Comparison of ENCODE assay signal across 11 cellular contexts in genomic region chr19:7941895-7942596, GRCh38. TPM values are rescaled to one million over a fixed set of nuclear protein-coding genes. Genes with fewer than 3 reads are reported as not detected.
DNase-seq lines count a peak whose midpoint lies in the region; ATAC-seq and TF ChIP-seq lines count a peak whose summit lies in the region.
"Had no signal": no experiment of that assay in that cellular context is flagged by ENCODE, and none has a peak within 500 bp of the region (broad histone marks: within the 10 kb centered on the region; RNA-seq: fewer than 3 reads in every experiment).

No MANE protein-coding gene starts in this region.

- H3K9me3 Mint-ChIP-seq in T-helper 1 cell treated with Interleukin-12 subunit alpha and Interleukin-12 subunit beta and Interleukin-4 antibody, amounts not matched to agents 30 μg/mL and 1 μg/mL, for 36 hours, result no peaks in the 10 kb centered on the region

- H3K4me3 Mint-ChIP-seq in T-helper 1 cell treated with Interleukin-12 subunit alpha and Interleukin-12 subunit beta and Interleukin-4 antibody, amounts not matched to agents 30 μg/mL and 1 μg/mL, for 36 hours, result peak overlapping the region; percentile 91

- H2AFZ ChIP-seq in OCI-LY7 (ENCODE audit: low read length), result no peak overlapping the region

- H3K36me3 Mint-ChIP-seq in T-helper 1 cell treated with Interleukin-12 subunit alpha and Interleukin-12 subunit beta and Interleukin-4 antibody, amounts not matched to agents 30 μg/mL and 1 μg/mL, for 36 hours (ENCODE audit: low read depth), result peaks cover 9% of the 10 kb centered on the region

- H3K27ac Mint-ChIP-seq in T-helper 1 cell treated with Interleukin-12 subunit alpha and Interleukin-12 subunit beta and Interleukin-4 antibody, amounts not matched to agents 30 μg/mL and 1 μg/mL, for 36 hours, result peak overlapping the region; percentile 2

- H3K27ac ChIP-seq in OCI-LY7 (ENCODE audit: low read depth, low read length, poor library complexity, severe bottlenecking) (no peak overlapping the region), gastrocnemius medialis (peak overlapping the region; percentile 94 to 100 (median 98))

- H3K36me3 ChIP-seq in OCI-LY7 (ENCODE audit: insufficient read depth, low read length), result peaks cover 44% of the 10 kb centered on the region
- H3K36me3 ChIP-seq in gastrocnemius medialis, result peaks cover 0 to 39% of the 10 kb centered on the region in 2 donors

- H3K27me3 ChIP-seq in gastrocnemius medialis, result no peaks in the 10 kb centered on the region

- POLR2A ChIA-PET in OCI-LY7 (lab: Charles Lee), result interaction anchor here (2.8 kb wide), 1 partner anchor 21 kb away, joined by 12 read pairs; the partner anchor contains the start of gene SNAPC2

- peaks cover 18% of the 10 kb centered on the region for H3K4me1 ChIP-seq in OCI-LY7 (ENCODE audit: insufficient read depth, low read length, poor library complexity, severe bottlenecking)
- peaks cover 10 to 19% of the 10 kb centered on the region in 2 donors for H3K4me1 ChIP-seq in gastrocnemius medialis

- no peak for TF ChIP-seq CTCF in OCI-LY7 (conservative IDR thresholded peaks at IDR 0.05; ENCODE audit: low read length)
- TF ChIP-seq CTCF in epithelial cell of proximal tubule (conservative IDR thresholded peaks at IDR 0.05; ENCODE audit: low read depth, low read length), result no peak
- no peak for TF ChIP-seq CTCF in gastrocnemius medialis (IDR thresholded peaks at IDR 0.05 in 4 of 5, conservative IDR thresholded peaks at IDR 0.05 in 1 of 5)

- BruUV-seq in OCI-LY7 (replicated peaks; lab: Mats Ljungman, UMichigan), result TSS peak; percentile 51

- ATAC-seq in gastrocnemius medialis, result no peak

- H4K20me1 ChIP-seq in OCI-LY7 (ENCODE audit: insufficient read depth, low read length), result 0 out of 2 replicates have a peak, but pooled peaks cover 5% of the 10 kb centered on the region

- in situ Hi-C loops in gastrocnemius medialis (cut with MboI; ENCODE audit: low sequenced_read_pairs in 4 of 4), result loop anchor here (5.0 to 10.0 kb wide), 2 partner anchors 60 to 313 kb away; no protein-coding TSS in a partner anchor

- H3K4me3 ChIP-seq in OCI-LY7 (ENCODE audit: low read depth, low read length, poor library complexity, severe bottlenecking) (peak overlapping the region; percentile 94), epithelial cell of proximal tubule (ENCODE audit: low read depth, low read length) (peak overlapping the region; percentile 93), gastrocnemius medialis (peak overlapping the region in 3 of 4 donors; percentile 76 to 97 (median 88))

- H3K4me2 ChIP-seq in OCI-LY7 (ENCODE audit: low read length), result peak overlapping the region; percentile 77

- intact Hi-C loops in OCI-LY7 (cut with micrococcal nuclease; ENCODE audit: unreplicated experiment), result loop anchor here (2.0 to 5.0 kb wide), 5 partner anchors 21 to 325 kb away; partner anchors contain the start of genes ELAVL1 and SNAPC2
- intact Hi-C loops in gastrocnemius medialis (cut with DNase I; ENCODE audit: low total_unique reads), result loop anchor here (10.0 kb wide), 1 partner anchor 893 kb away; the partner anchor contains the start of genes MBD3L1 and ZNF558

- H3K9me2 ChIP-seq in OCI-LY7 (ENCODE audit: insufficient read depth, low read length), result no peaks in the 10 kb centered on the region

- CTCF ChIA-PET in OCI-LY7 (lab: Charles Lee; ENCODE audit: unreplicated experiment), result no interaction called here

- DNase-seq in T-helper 1 cell (no peak), OCI-LY7 (ENCODE audit: low spot score) (no peak), epithelial cell of proximal tubule (ENCODE audit: low read depth) (no peak), gastrocnemius medialis (no peak), epidermal melanocyte (ENCODE audit: insufficient read length, low spot score) (no peak), NCI-H226 (no peak), NCI-H2171 treated with DMSO at 0.1 percent for 48 hours (lab: John Stamatoyannopoulos, UW) (no peak)
- DNase-seq: activated CD4-positive, alpha-beta T cell treated with anti-CD3 and anti-CD28 coated beads for 1 hour; effector memory CD4-positive, alpha-beta T cell; occipital lobe had no signal

- H3K27me3 Mint-ChIP-seq in T-helper 1 cell treated with Interleukin-12 subunit alpha and Interleukin-12 subunit beta and Interleukin-4 antibody, amounts not matched to agents 30 μg/mL and 1 μg/mL, for 36 hours (ENCODE audit: low read depth), result no peaks in the 10 kb centered on the region

- H3K79me2 ChIP-seq in OCI-LY7 (ENCODE audit: insufficient read depth, low read depth, low read length), result peaks cover 40% of the 10 kb centered on the region

- peaks cover 17% of the 10 kb centered on the region for H3K4me1 Mint-ChIP-seq in T-helper 1 cell treated with Interleukin-12 subunit alpha and Interleukin-12 subunit beta and Interleukin-4 antibody, amounts not matched to agents 30 μg/mL and 1 μg/mL, for 36 hours (ENCODE audit: low read depth)

- no peak for TF ChIP-seq POLR2A in gastrocnemius medialis (IDR thresholded peaks at IDR 0.05)

- no peaks in the 10 kb centered on the region for H3K9me3 ChIP-seq in OCI-LY7 (ENCODE audit: low read length)
- H3K9me3 ChIP-seq in gastrocnemius medialis, result no peaks in the 10 kb centered on the region

RNA-seq across cellular contexts. Expression of gene TIMM44, which starts 1.4 kb away (rescaled TPM):
- 86.0 and 89.0 TPM in 2 replicates for total RNA-seq in OCI-LY7 (2014; rRNA removed; shearing (Covaris generic))
- total RNA-seq in OCI-LY7 (2022) (97.6 and 116 TPM in 2 replicates), epithelial cell of proximal tubule (39.0 and 108 TPM in 2 replicates), gastrocnemius medialis (100 to 1,000 TPM in 1 of 4 donors, 10 to 100 TPM in 3; 53.9 to 168 (median 94.1) TPM)

RNA-seq across cellular contexts. Expression of gene CTXN1, which starts 16.1 kb away (rescaled TPM):
- 0.13 TPM in 1 of 2 replicates, not detected in the other for total RNA-seq in OCI-LY7 (2014; rRNA removed; shearing (Covaris generic))
- total RNA-seq in OCI-LY7 (2022) (0.98 and 1.0 TPM in 2 replicates), epithelial cell of proximal tubule (12.4 and 42.8 TPM in 2 replicates), gastrocnemius medialis (not detected)

RNA-seq across cellular contexts. Expression of gene SNAPC2, which starts 21.9 kb away (rescaled TPM):
- 4.9 and 21.6 TPM in 2 replicates for total RNA-seq in OCI-LY7 (2014; rRNA removed; shearing (Covaris generic))
- total RNA-seq in OCI-LY7 (2022) (6.2 and 8.2 TPM in 2 replicates), epithelial cell of proximal tubule (29.1 and 34.2 TPM in 2 replicates), gastrocnemius medialis (10 to 100 TPM in 1 of 4 donors, 1 to 10 TPM in 3; 4.6 to 10.9 (median 7.1) TPM)

RNA-seq across cellular contexts. Expression of gene TGFBR3L, which starts 27.4 kb away (rescaled TPM):
- total RNA-seq in OCI-LY7 (2014; rRNA removed; shearing (Covaris generic)), result 0.13 TPM in 1 of 2 replicates, not detected in the other
- total RNA-seq in OCI-LY7 (2022) (0.61 and 0.74 TPM in 2 replicates), epithelial cell of proximal tubule (1.6 and 16.8 TPM in 2 replicates), gastrocnemius medialis (1 to 10 TPM in 2 of 4 donors, under 1 TPM in 1, not detected in 1; 0.62 to 2.6 (median 1.5) TPM)
- total RNA-seq: occipital lobe had no signal

RNA-seq across cellular contexts. Expression of gene MAP2K7, which starts 38.4 kb away (rescaled TPM):
- total RNA-seq in OCI-LY7 (2014; rRNA removed; shearing (Covaris generic)), result 19.4 and 23.2 TPM in 2 replicates
- 44.5 and 48.1 TPM in 2 replicates for total RNA-seq in OCI-LY7 (2022)
- total RNA-seq in epithelial cell of proximal tubule, result 7.6 and 14.6 TPM in 2 replicates
- total RNA-seq in gastrocnemius medialis, result 10 to 100 TPM; 17.7 to 41.7 (median 32.9) TPM
